Comparison of ENCODE assay signal across 8 cellular contexts in the genomic region with DNA sequence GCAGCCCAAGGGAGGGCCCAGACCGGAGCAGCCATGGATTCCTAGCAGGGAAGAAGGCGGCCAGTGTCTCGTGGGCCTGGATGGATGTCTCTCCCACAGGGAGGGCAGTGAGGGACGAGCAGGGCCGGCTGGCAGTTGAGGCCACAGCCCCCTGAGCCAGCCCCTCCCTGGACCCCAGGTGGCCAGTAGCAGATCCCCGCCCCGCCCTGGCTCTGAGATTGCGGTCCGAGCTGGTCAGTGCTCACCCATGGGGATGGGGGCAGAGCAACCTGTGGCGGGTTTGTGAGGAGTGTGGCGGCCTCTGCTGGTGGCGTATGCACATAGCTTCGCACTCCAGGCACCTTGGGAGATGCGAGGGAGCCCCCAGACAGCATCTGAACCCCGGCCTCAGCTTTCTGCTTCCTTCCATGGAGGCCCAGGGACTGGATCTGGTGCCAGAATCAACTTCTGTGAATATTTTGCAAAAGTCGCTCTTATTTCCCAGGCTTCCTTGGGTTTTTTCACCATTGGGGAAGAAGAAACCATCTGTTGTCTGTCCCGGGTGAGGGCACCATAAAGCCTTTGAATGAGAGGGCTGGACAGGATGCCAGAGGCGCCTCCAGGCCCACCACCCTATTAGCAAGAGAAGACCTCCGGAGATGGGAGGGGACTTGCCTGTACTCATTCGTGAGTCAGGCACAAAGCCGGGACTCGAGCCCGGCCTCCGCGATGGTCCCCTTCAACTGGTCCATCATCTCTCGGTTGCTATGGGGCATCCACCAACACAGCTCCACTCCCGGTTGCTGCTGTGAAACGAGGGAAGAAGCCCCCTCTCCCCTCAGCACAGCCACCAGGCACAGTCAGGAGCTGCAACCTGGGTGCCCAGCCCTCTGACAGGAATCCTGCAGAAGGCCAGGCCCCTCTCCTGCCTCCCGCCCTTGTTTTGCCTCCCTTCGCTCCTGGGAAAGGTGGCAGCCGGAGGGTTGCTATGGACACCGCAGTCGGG. TPM values are rescaled to one million over a fixed set of nuclear protein-coding genes. Genes with fewer than 3 reads are reported as not detected.
DNase-seq lines count a peak whose midpoint lies in the region; ATAC-seq, FAIRE-seq and TF ChIP-seq lines count a peak whose summit lies in the region.

No MANE protein-coding gene starts in this region.

- H3K4me3 ChIP-seq in endothelial cell of umbilical vein (replicated peaks in 1 of 3; ENCODE audit: insufficient read depth in 1 of 3, low read depth in 1 of 3, low read length in 3 of 3) (no peak overlapping the region), mucosa of descending colon (no peak overlapping the region)

- no TSS peak for BruUV-seq in endothelial cell of umbilical vein (replicated peaks; lab: Mats Ljungman, UMichigan)

- intact Hi-C loops in endothelial cell of umbilical vein (cut with micrococcal nuclease) (loop anchor here (1.0 to 5.0 kb wide), 7 partner anchors 41 to 396 kb away; no protein-coding TSS in a partner anchor), mucosa of descending colon (cut with DNase I, micrococcal nuclease) (loop anchor here (5.0 to 10.0 kb wide), 3 partner anchors 211 to 394 kb away; a partner anchor contains a TSS)

- no peaks in the 10 kb centered on the region for H3K79me2 ChIP-seq in endothelial cell of umbilical vein (ENCODE audit: control insufficient read depth, insufficient read depth, low read length)

- H3K9ac ChIP-seq in endothelial cell of umbilical vein (replicated peaks; ENCODE audit: extremely low read depth, insufficient read depth, low read length): no peak overlapping the region

- no peaks in the 10 kb centered on the region for H3K9me1 ChIP-seq in endothelial cell of umbilical vein (replicated peaks; ENCODE audit: control insufficient read depth, extremely low read depth, insufficient read depth, low read length)

- TF ChIP-seq CTCF in endothelial cell of umbilical vein (IDR thresholded peaks at IDR 0.05; ENCODE audit: extremely low read depth in 1 of 2, insufficient read depth in 1 of 2, low read depth in 1 of 2, low read length in 2 of 2): peak; percentile 86 to 94
- peak; percentile 87 for TF ChIP-seq CTCF in mucosa of descending colon (IDR thresholded peaks at IDR 0.05)

- ATAC-seq in mucosa of descending colon (peak; percentile 91), HG03039 (IDR thresholded peaks at IDR 0.05; ENCODE audit: unreplicated experiment) (no peak)

- H2AFZ ChIP-seq in endothelial cell of umbilical vein (ENCODE audit: low read depth, low read length): no peak overlapping the region

- DNase-seq in ELR (ENCODE audit: low read depth): peak; percentile 75
- peak; percentile 70 for DNase-seq in HK-2 (ENCODE audit: unreplicated experiment)
- peak; percentile 33 for DNase-seq in NOMO-1 treated with DMSO at 0.1 percent for 48 hours (lab: John Stamatoyannopoulos, UW; ENCODE audit: unreplicated experiment)
- DNase-seq in activated CD8-positive, alpha-beta memory T cell treated with anti-CD3 and anti-CD28 coated beads for 48 hours (ENCODE audit: low read depth in 2 of 3, low spot score in 2 of 3): peak; percentile 32 to 48 (median 47)
- peak; percentile 72 for DNase-seq in endothelial cell of umbilical vein (ENCODE audit: low read depth, low spot score)
- peak; percentile 74 to 84 (median 83) for DNase-seq in mucosa of descending colon
- DNase-seq in stimulated activated CD8-positive, alpha-beta memory T cell treated with anti-CD3 and anti-CD28 coated beads, Interleukin-4, amount 100 ng/mL, for 48 hours: peak; percentile 84

- no peaks in the 10 kb centered on the region for H3K9me3 ChIP-seq in endothelial cell of umbilical vein (replicated peaks; ENCODE audit: control insufficient read depth, insufficient read depth, low read length)
- H3K9me3 ChIP-seq in mucosa of descending colon: no peaks in the 10 kb centered on the region

- peaks cover 9% of the 10 kb centered on the region for H3K4me1 ChIP-seq in endothelial cell of umbilical vein (ENCODE audit: control insufficient read depth, extremely low read depth, insufficient read depth, low read length)
- peaks cover 5% of the 10 kb centered on the region for H3K4me1 ChIP-seq in mucosa of descending colon (ENCODE audit: low read depth)

- H3K4me2 ChIP-seq in endothelial cell of umbilical vein (ENCODE audit: insufficient read depth, low read length): no peak overlapping the region

- FAIRE-seq in endothelial cell of umbilical vein (lab: Jason Lieb, UNC): peak; percentile 82

- POLR2A ChIA-PET in endothelial cell of umbilical vein (lab: Charles Lee): no interaction called here

- H3K27me3 ChIP-seq in endothelial cell of umbilical vein (ENCODE audit: control insufficient read depth in 2 of 2, insufficient read depth in 2 of 2, low read length in 2 of 2): no peaks in the 10 kb centered on the region

- TF ChIP-seq POLR2A in endothelial cell of umbilical vein (IDR thresholded peaks at IDR 0.05; ENCODE audit: low read depth, low read length): no peak

- dilution Hi-C loops in endothelial cell of umbilical vein (cut with MboI; ENCODE audit: extremely low pct_ligation_motif_present, low sequenced_read_pairs): no loop called here

- H4K20me1 ChIP-seq in endothelial cell of umbilical vein (replicated peaks; ENCODE audit: control insufficient read depth, extremely low read depth, insufficient read depth, low read length): no peaks in the 10 kb centered on the region

- no peak overlapping the region for H3K27ac ChIP-seq in endothelial cell of umbilical vein (ENCODE audit: insufficient read depth, low read depth, low read length)

- CTCF ChIA-PET in endothelial cell of umbilical vein (lab: Charles Lee): interaction anchor here (0.5 to 5.1 kb wide), 63 partner anchors 9 to 399 kb away, joined by 3 to 113 read pairs (median 4); a partner anchor contains a TSS

- H3K36me3 ChIP-seq in endothelial cell of umbilical vein (ENCODE audit: control insufficient read depth in 2 of 2, extremely low read depth in 1 of 2, insufficient read depth in 2 of 2, low read length in 2 of 2) (no peaks in the 10 kb centered on the region), mucosa of descending colon (ENCODE audit: low read depth) (no peaks in the 10 kb centered on the region)

TF ChIP-seq in endothelial cell of umbilical vein, 7 proteins besides CTCF, POLR2A, EP300 and RAD21:
- no peak for TF ChIP-seq POLR2AphosphoS5 (IDR thresholded peaks at IDR 0.05; ENCODE audit: insufficient read depth, low read depth, low read length)
- TF ChIP-seq FOS (IDR thresholded peaks at IDR 0.05; ENCODE audit: borderline replicate concordance, insufficient read depth, low read length): no peak
- TF ChIP-seq, protein P1, sequence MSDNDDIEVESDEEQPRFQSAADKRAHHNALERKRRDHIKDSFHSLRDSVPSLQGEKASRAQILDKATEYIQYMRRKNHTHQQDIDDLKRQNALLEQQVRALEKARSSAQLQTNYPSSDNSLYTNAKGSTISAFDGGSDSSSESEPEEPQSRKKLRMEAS (IDR thresholded peaks at IDR 0.05; ENCODE audit: insufficient read depth, insufficient read length): no peak
- TF ChIP-seq EZH2 (IDR thresholded peaks at IDR 0.05; ENCODE audit: borderline replicate concordance, low read depth, low read length, severe bottlenecking): no peak
- no peak for TF ChIP-seq MYC (IDR thresholded peaks at IDR 0.05; ENCODE audit: low read depth, low read length)
- no peak for TF ChIP-seq JUN (IDR thresholded peaks at IDR 0.05; ENCODE audit: borderline replicate concordance, insufficient read depth, insufficient read length, low read depth)
- TF ChIP-seq GATA2 (IDR thresholded peaks at IDR 0.05; ENCODE audit: insufficient read depth, insufficient read length, low read depth, low read length): no peak

RNA-seq across cellular contexts. Expression of a gene that starts 8.6 kb away (rescaled TPM):
- 0.85 and 1.1 TPM in 2 replicates for total RNA-seq in endothelial cell of umbilical vein
- 0.41 and 0.91 TPM in 2 replicates for polyA plus RNA-seq in endothelial cell of umbilical vein
- polyA plus RNA-seq in endothelial cell of umbilical vein (2011; cell fraction: cytosol; rRNA removed): 0.36 and 0.42 TPM in 2 replicates
- polyA plus RNA-seq in endothelial cell of umbilical vein (2011; cell fraction: nucleus; rRNA removed): 0.91 and 1.1 TPM in 2 replicates
- 1.2 and 3.5 TPM in 2 replicates for polyA plus RNA-seq in endothelial cell of umbilical vein (2012)
- polyA minus RNA-seq in endothelial cell of umbilical vein: 1.1 and 2.2 TPM in 2 replicates
- not detected for polyA minus RNA-seq in endothelial cell of umbilical vein (2011; cell fraction: cytosol; rRNA and poly(A)+ RNA removed)
- polyA minus RNA-seq in endothelial cell of umbilical vein (2011; cell fraction: nucleus; rRNA and poly(A)+ RNA removed): 0.63 and 0.82 TPM in 2 replicates
- 10 to 100 TPM in 1 of 3 donors, 1 to 10 TPM in 2; 1.5 to 19.3 (median 2.0) TPM for total RNA-seq in mucosa of descending colon

RNA-seq across cellular contexts. Expression of a gene that starts 57.9 kb away (rescaled TPM):
- total RNA-seq in endothelial cell of umbilical vein: 22.6 and 23.0 TPM in 2 replicates
- polyA plus RNA-seq in endothelial cell of umbilical vein: 24.0 and 32.7 TPM in 2 replicates
- 32.2 and 37.9 TPM in 2 replicates for polyA plus RNA-seq in endothelial cell of umbilical vein (2011; cell fraction: cytosol; rRNA removed)
- polyA plus RNA-seq in endothelial cell of umbilical vein (2011; cell fraction: nucleus; rRNA removed): 12.4 and 14.4 TPM in 2 replicates
- polyA plus RNA-seq in endothelial cell of umbilical vein (2012): 27.9 and 30.5 TPM in 2 replicates
- 13.1 and 15.8 TPM in 2 replicates for polyA minus RNA-seq in endothelial cell of umbilical vein
- 18.8 TPM for polyA minus RNA-seq in endothelial cell of umbilical vein (2011; cell fraction: cytosol; rRNA and poly(A)+ RNA removed)
- 2.9 and 3.3 TPM in 2 replicates for polyA minus RNA-seq in endothelial cell of umbilical vein (2011; cell fraction: nucleus; rRNA and poly(A)+ RNA removed)
- total RNA-seq in mucosa of descending colon: 10 to 100 TPM; 28.4 to 37.6 (median 35.8) TPM

Comparison
In these comparisons a context has a peak if more than half of its experiments do, and no peak if none do; other contexts are left out.
1. DNase-seq: peak in every context shown above with its lines; median percentile 84 in stimulated activated CD8-positive, alpha-beta memory T cell treated with anti-CD3 and anti-CD28 coated beads, Interleukin-4, amount 100 ng/mL, for 48 hours; 83 in mucosa of descending colon; 75 in ELR; 72 in endothelial cell of umbilical vein; 70 in HK-2; 47 in activated CD8-positive, alpha-beta memory T cell treated with anti-CD3 and anti-CD28 coated beads for 48 hours; 33 in NOMO-1 treated with DMSO at 0.1 percent for 48 hours.